20 cellular contexts compared by ENCODE assay signal in the genomic region with DNA sequence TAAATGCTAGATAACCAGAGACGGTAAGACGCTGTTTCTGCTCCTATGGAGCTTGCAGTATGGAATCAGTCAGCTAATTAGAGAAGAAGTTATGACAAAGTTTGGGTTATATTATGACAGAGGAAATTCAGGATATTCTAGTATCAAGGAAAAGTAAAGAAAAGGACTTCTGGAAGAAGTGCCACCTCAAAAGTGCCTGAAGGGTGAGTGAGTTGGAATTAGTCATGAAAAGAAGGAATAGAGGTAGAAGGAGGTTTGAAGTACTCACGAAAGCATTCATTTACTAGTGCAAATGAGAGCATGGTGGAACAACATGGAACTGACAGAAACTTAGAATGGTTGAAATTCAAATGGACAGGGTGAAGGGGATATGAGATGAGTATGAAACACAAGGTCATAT. TPM values are rescaled to one million over a fixed set of nuclear protein-coding genes. Genes with fewer than 3 reads are reported as not detected.
DNase-seq lines count a peak whose midpoint lies in the region; ATAC-seq and TF ChIP-seq lines count a peak whose summit lies in the region.
"Had no signal": no experiment of that assay in that cellular context is flagged by ENCODE, and none has a peak within 500 bp of the region (broad histone marks: within the 10 kb centered on the region; RNA-seq: fewer than 3 reads in every experiment).

No MANE protein-coding gene starts in this region.

- no peak overlapping the region for H2AK5ac ChIP-seq in H9 (ENCODE audit: insufficient read length, low read length)

- H3K79me2 ChIP-seq in OCI-LY3 (ENCODE audit: low read length) (no peaks in the 10 kb centered on the region), smooth muscle cell (ENCODE audit: low read depth) (no peaks in the 10 kb centered on the region), H9 (ENCODE audit: insufficient read depth, low read length) (no peaks in the 10 kb centered on the region)

- no peak overlapping the region for H2BK15ac ChIP-seq in H9 (ENCODE audit: low read depth, low read length)

- H3K9me3 Mint-ChIP-seq in H9, result no peaks in the 10 kb centered on the region
- H3K9me3 Mint-ChIP-seq: CD4-positive, CD25-positive, alpha-beta regulatory T cell; CD8-positive, alpha-beta memory T cell; HFFc6 had no signal

- H3K36me3 ChIP-seq in BLaER1 treated with 17β-estradiol and CSF1 and Interleukin-3, amounts not matched to agents 10 nM and 100 nM, result no peaks in the 10 kb centered on the region
- H3K36me3 ChIP-seq in OCI-LY3 (replicated peaks; ENCODE audit: low read depth, low read length) (no peaks in the 10 kb centered on the region), smooth muscle cell (ENCODE audit: low read depth) (no peaks in the 10 kb centered on the region)

- no peak overlapping the region for H4K8ac ChIP-seq in H9 (replicated peaks; ENCODE audit: insufficient read length, low read depth, low read length)

- no peaks in the 10 kb centered on the region for H3K23me2 ChIP-seq in H9 (ENCODE audit: insufficient read length, low read depth, low read length, poor library complexity, severe bottlenecking)

- H4K5ac ChIP-seq in H9 (ENCODE audit: insufficient read length, low read depth, low read length), result no peak overlapping the region

- H3K9me3 ChIP-seq in BLaER1 treated with 17β-estradiol and CSF1 and Interleukin-3, amounts not matched to agents 10 nM and 100 nM (replicated peaks in 1 of 11), result no peaks in the 10 kb centered on the region
- H3K9me3 ChIP-seq in OCI-LY3 (ENCODE audit: insufficient read depth, low read length) (no peaks in the 10 kb centered on the region), smooth muscle cell (replicated peaks; ENCODE audit: low read depth) (no peaks in the 10 kb centered on the region), H9 (ENCODE audit: control insufficient read depth, low read depth, low read length) (no peaks in the 10 kb centered on the region)

- H2BK5ac ChIP-seq in H9 (ENCODE audit: insufficient read length, low read length), result no peak overlapping the region

- H3K4me1 ChIP-seq in BLaER1 treated with 17β-estradiol and CSF1 and Interleukin-3, amounts not matched to agents 10 nM and 100 nM, result peaks cover 7 to 35% (median 25%) of the 10 kb centered on the region in 10 experiments; a peak in 19 of 20 replicates
- H3K4me1 ChIP-seq in OCI-LY3 (ENCODE audit: low read length) (peaks cover 22% of the 10 kb centered on the region), smooth muscle cell (ENCODE audit: low read depth) (no peaks in the 10 kb centered on the region), H9 (ENCODE audit: insufficient read depth, low read length) (no peaks in the 10 kb centered on the region)

- no peak overlapping the region for H3K23ac ChIP-seq in H9 (ENCODE audit: insufficient read length, low read depth, low read length)

- no peak overlapping the region for H3K14ac ChIP-seq in H9 (ENCODE audit: insufficient read depth, low read length)

- TF ChIP-seq CTCF in OCI-LY3 (IDR thresholded peaks at IDR 0.05; ENCODE audit: low read depth, low read length), result no peak
- no peak for TF ChIP-seq CTCF in smooth muscle cell (IDR thresholded peaks at IDR 0.05; ENCODE audit: borderline replicate concordance, insufficient read depth, poor library complexity, severe bottlenecking)
- no peak for TF ChIP-seq CTCF in H9 (conservative IDR thresholded peaks at IDR 0.05)

- no peak overlapping the region for H3K18ac ChIP-seq in H9 (ENCODE audit: insufficient read length, low read depth, low read length)

- no peak overlapping the region for H3K4ac ChIP-seq in H9 (ENCODE audit: low read depth, low read length)

- peaks cover 96% of the 10 kb centered on the region for H3K27me3 Mint-ChIP-seq in H9 (ENCODE audit: low read depth)

- H4K91ac ChIP-seq in H9 (ENCODE audit: insufficient read length, low read depth, low read length), result no peak overlapping the region

- H3K56ac ChIP-seq in H9 (ENCODE audit: insufficient read length, low read depth, low read length), result no peak overlapping the region

- no peaks in the 10 kb centered on the region for H4K20me1 ChIP-seq in BLaER1 treated with 17β-estradiol and CSF1 and Interleukin-3, amounts not matched to agents 10 nM and 100 nM
- H4K20me1 ChIP-seq in OCI-LY3 (ENCODE audit: insufficient read depth, low read length) (no peaks in the 10 kb centered on the region), smooth muscle cell (ENCODE audit: low read depth) (no peaks in the 10 kb centered on the region), H9 (ENCODE audit: control insufficient read depth, insufficient read depth, insufficient read length) (no peaks in the 10 kb centered on the region)

- H3K79me1 ChIP-seq in H9 (ENCODE audit: insufficient read depth, low read depth, low read length, poor library complexity, severe bottlenecking), result no peaks in the 10 kb centered on the region

- no peaks in the 10 kb centered on the region for H3K27me3 ChIP-seq in BLaER1 treated with 17β-estradiol and CSF1 and Interleukin-3, amounts not matched to agents 10 nM and 100 nM
- peaks cover 34% of the 10 kb centered on the region for H3K27me3 ChIP-seq in OCI-LY3 (ENCODE audit: low read depth, low read length)
- peaks cover 12% of the 10 kb centered on the region for H3K27me3 ChIP-seq in smooth muscle cell (ENCODE audit: low read depth)
- H3K27me3 ChIP-seq in H9 (ENCODE audit: insufficient read depth, low read length), result peaks cover 14% of the 10 kb centered on the region

- H2BK120ac ChIP-seq in H9 (ENCODE audit: low read depth, low read length, poor library complexity, severe bottlenecking), result no peak overlapping the region

- H3K27ac ChIP-seq in BLaER1 treated with 17β-estradiol and CSF1 and Interleukin-3, amounts not matched to agents 10 nM and 100 nM, result no peak overlapping the region
- no peak overlapping the region for H3K27ac ChIP-seq in OCI-LY3 (ENCODE audit: low read length)
- H3K27ac ChIP-seq in smooth muscle cell (ENCODE audit: low read depth), result no peak overlapping the region
- H3K27ac ChIP-seq in H9 (ENCODE audit: insufficient read length, low read depth, low read length), result no peak overlapping the region
- H3K27ac ChIP-seq: GM23248, HL-60 had no signal

- no peak overlapping the region for H2BK20ac ChIP-seq in H9 (ENCODE audit: low read depth, low read length, poor library complexity, severe bottlenecking)

- H3K4me2 ChIP-seq in BLaER1 treated with 17β-estradiol and CSF1 and Interleukin-3, amounts not matched to agents 10 nM and 100 nM, result peak overlapping the region in 7 of 11 experiments; percentile 12 to 61 (median 34); a peak in 10 of 22 replicates
- peak overlapping the region; percentile 66 for H3K4me2 ChIP-seq in OCI-LY3 (ENCODE audit: low read length)
- H3K4me2 ChIP-seq in smooth muscle cell, result peak overlapping the region; percentile 26
- no peak overlapping the region for H3K4me2 ChIP-seq in H9 (ENCODE audit: insufficient read depth, insufficient read length, low read length)

- no peaks in the 10 kb centered on the region for H3K4me1 Mint-ChIP-seq in H9
- H3K4me1 Mint-ChIP-seq: CD4-positive, CD25-positive, alpha-beta regulatory T cell had no signal

- no peak for DNase-seq in smooth muscle cell (lab: John Stamatoyannopoulos, UW; ENCODE audit: unreplicated experiment)
- DNase-seq in H9, result no peak
- DNase-seq in stimulated activated naive CD4-positive, alpha-beta T cell treated with Interleukin-2 at 50 U/mL for 16 hours (lab: John Stamatoyannopoulos, UW), result no peak
- DNase-seq in putamen (ENCODE audit: low spot score), result no peak
- DNase-seq: 8988T; C1 segment of cervical spinal cord; CD4-positive, CD25-positive, alpha-beta regulatory T cell; CD8-positive, alpha-beta memory T cell; COR-L47; DMS 273 treated with DMSO at 0.1 percent for 48 hours; DMS53; GDM1; HCEC 1CT; HFFc6 had no signal

- H3K9ac ChIP-seq in BLaER1 treated with 17β-estradiol and CSF1 and Interleukin-3, amounts not matched to agents 10 nM and 100 nM, result no peak overlapping the region
- H3K9ac ChIP-seq in OCI-LY3 (ENCODE audit: low read length), result no peak overlapping the region
- H3K9ac ChIP-seq in smooth muscle cell (ENCODE audit: low read depth), result no peak overlapping the region
- no peak overlapping the region for H3K9ac ChIP-seq in H9 (ENCODE audit: extremely low read depth, insufficient read length, low read length)
- H3K9ac ChIP-seq: GM23248 had no signal

- no peak overlapping the region for H2AFZ ChIP-seq in OCI-LY3 (ENCODE audit: low read depth, low read length)
- no peak overlapping the region for H2AFZ ChIP-seq in smooth muscle cell (ENCODE audit: low read depth)
- no peak overlapping the region for H2AFZ ChIP-seq in H9 (ENCODE audit: low read length)

- no peaks in the 10 kb centered on the region for H3K36me3 Mint-ChIP-seq in H9 (ENCODE audit: insufficient read depth in 1 of 3, low read depth in 3 of 3)
- H3K36me3 Mint-ChIP-seq: CD4-positive, CD25-positive, alpha-beta regulatory T cell; CD8-positive, alpha-beta memory T cell had no signal

- H3K27ac Mint-ChIP-seq in H9, result no peak overlapping the region
- H3K27ac Mint-ChIP-seq: CD4-positive, CD25-positive, alpha-beta regulatory T cell; HFFc6 had no signal

- H3K4me3 ChIP-seq in BLaER1 treated with 17β-estradiol and CSF1 and Interleukin-3, amounts not matched to agents 10 nM and 100 nM, result no peak overlapping the region
- H3K4me3 ChIP-seq in OCI-LY3 (ENCODE audit: low read length) (peak overlapping the region; percentile 36; the same call in 1 of the 2 replicates), smooth muscle cell (no peak overlapping the region)
- H3K4me3 ChIP-seq: GM23248 had no signal

- ATAC-seq in esophagus mucosa, result peak; percentile 20

- no peak overlapping the region for H3T11ph ChIP-seq in H9 (ENCODE audit: low read length)

- H3K4me3 Mint-ChIP-seq in H9, result no peak overlapping the region
- H3K4me3 Mint-ChIP-seq: CD4-positive, CD25-positive, alpha-beta regulatory T cell; CD8-positive, alpha-beta memory T cell; HFFc6 had no signal

- no peaks in the 10 kb centered on the region for H3F3A ChIP-seq in smooth muscle cell (ENCODE audit: low read depth)

- H2BK12ac ChIP-seq in H9 (ENCODE audit: insufficient read length, low read depth, low read length), result no peak overlapping the region

- 84% methylated on average over 3 of the region's 3 CpGs for WGBS in smooth muscle cell (ENCODE audit: low lambda C conversion rate)
- no CpG with 5 or more reads among the region's 3 CpGs for WGBS in H9 (ENCODE audit: extremely low coverage, insufficient read length, low lambda C conversion rate)

RNA-seq across cellular contexts. Expression of gene MTAP, which starts 40.4 kb away (rescaled TPM):
- total RNA-seq in esophagus mucosa (50.5 TPM), smooth muscle cell (39.6 and 42.7 TPM in 2 replicates), H9 (2021) (91.5 and 102 TPM in 2 replicates)
- 19.1 and 26.1 TPM in 2 replicates for polyA plus RNA-seq in smooth muscle cell
- total RNA-seq: H4 had no signal
